38 cellular contexts compared by ENCODE assay signal in genomic region chr10:103444478-103444877, GRCh38. TPM values are rescaled to one million over a fixed set of nuclear protein-coding genes. Genes with fewer than 3 reads are reported as not detected.
DNase-seq lines count a peak whose midpoint lies in the region; ATAC-seq and TF ChIP-seq lines count a peak whose summit lies in the region.
"Had no signal": no experiment of that assay in that cellular context is flagged by ENCODE, and none has a peak within 500 bp of the region (broad histone marks: within the 10 kb centered on the region; RNA-seq: fewer than 3 reads in every experiment).

No MANE protein-coding gene starts in this region.

- peaks cover 25% of the 10 kb centered on the region for H3K79me2 ChIP-seq in osteoblast (ENCODE audit: insufficient read depth, low read length)

- TF ChIP-seq POLR2A in gastrocnemius medialis (IDR thresholded peaks at IDR 0.05), result no peak

- ATAC-seq in natural killer cell, result no peak
- no peak for ATAC-seq in natural killer cell treated with Interleukin-12 subunit alpha and Interleukin-12 subunit beta and Interleukin-15 and Interleukin-18, amount 100 ng/mL, for 72 hours
- ATAC-seq in gastrocnemius medialis, result no peak
- no peak for ATAC-seq in HG03457 (IDR thresholded peaks at IDR 0.05; ENCODE audit: unreplicated experiment)
- ATAC-seq: activated CD4-positive, CD25-positive, alpha-beta regulatory T cell treated with anti-CD3 and anti-CD28 coated beads, Interleukin-2, amount 50 U/mL, for 24 hours had no signal

- H3K36me3 ChIP-seq in gastrocnemius medialis (peaks cover 0 to 93% of the 10 kb centered on the region in 2 donors), osteoblast (ENCODE audit: insufficient read depth, low read length) (peaks cover 72% of the 10 kb centered on the region)

- no peak overlapping the region for H3K4me2 ChIP-seq in osteoblast (ENCODE audit: insufficient read depth, low read length)

- no peaks in the 10 kb centered on the region for H3K9me3 Mint-ChIP-seq in T-helper 1 cell treated with Interleukin-12 subunit alpha and Interleukin-12 subunit beta and Interleukin-4 antibody, amounts not matched to agents 30 μg/mL and 1 μg/mL, for 36 hours
- H3K9me3 Mint-ChIP-seq in natural killer cell, result no peaks in the 10 kb centered on the region
- H3K9me3 Mint-ChIP-seq in natural killer cell treated with Interleukin-12 subunit alpha and Interleukin-12 subunit beta and Interleukin-15 and Interleukin-18, amount 100 ng/mL, for 72 hours, result no peaks in the 10 kb centered on the region
- H3K9me3 Mint-ChIP-seq: activated CD4-positive, alpha-beta memory T cell treated with anti-CD3 and anti-CD28 coated beads for 36 hours; activated naive CD8-positive, alpha-beta T cell treated with anti-CD3 and anti-CD28 coated beads for 36 hours; nephron had no signal

- in situ Hi-C loops in gastrocnemius medialis (cut with MboI; ENCODE audit: low sequenced_read_pairs in 4 of 4), result no loop called here

- intact Hi-C loops in natural killer cell (cut with micrococcal nuclease) (no loop called here), gastrocnemius medialis (cut with DNase I; ENCODE audit: low total_unique reads) (no loop called here)

- H2AFZ ChIP-seq in osteoblast (ENCODE audit: low read length), result no peak overlapping the region

- no peaks in the 10 kb centered on the region for H3K9me3 ChIP-seq in gastrocnemius medialis
- H3K9me3 ChIP-seq in osteoblast (ENCODE audit: low read depth, low read length), result no peaks in the 10 kb centered on the region
- H3K9me3 ChIP-seq: stomach, transverse colon had no signal

- H3K27ac ChIP-seq in gastrocnemius medialis (peak overlapping the region in 3 of 4 donors; percentile 77 to 86 (median 81)), osteoblast (ENCODE audit: low read depth, low read length) (no peak overlapping the region)
- H3K27ac ChIP-seq: 22Rv1, C4-2B had no signal

- H3K4me3 Mint-ChIP-seq in T-helper 1 cell treated with Interleukin-12 subunit alpha and Interleukin-12 subunit beta and Interleukin-4 antibody, amounts not matched to agents 30 μg/mL and 1 μg/mL, for 36 hours, result no peak overlapping the region
- H3K4me3 Mint-ChIP-seq in natural killer cell, result no peak overlapping the region
- no peak overlapping the region for H3K4me3 Mint-ChIP-seq in natural killer cell treated with Interleukin-12 subunit alpha and Interleukin-12 subunit beta and Interleukin-15 and Interleukin-18, amount 100 ng/mL, for 72 hours
- H3K4me3 Mint-ChIP-seq: activated CD4-positive, alpha-beta memory T cell treated with anti-CD3 and anti-CD28 coated beads for 36 hours; activated naive CD8-positive, alpha-beta T cell treated with anti-CD3 and anti-CD28 coated beads for 36 hours; nephron had no signal

- H3K27me3 ChIP-seq in gastrocnemius medialis, result no peaks in the 10 kb centered on the region
- no peaks in the 10 kb centered on the region for H3K27me3 ChIP-seq in osteoblast (ENCODE audit: insufficient read depth, low read length)
- H3K27me3 ChIP-seq: stomach, transverse colon had no signal

- no peak overlapping the region for H3K4me3 ChIP-seq in gastrocnemius medialis
- H3K4me3 ChIP-seq in osteoblast (ENCODE audit: insufficient read depth, low read length), result no peak overlapping the region
- H3K4me3 ChIP-seq: stomach, transverse colon had no signal

- peaks cover 48% of the 10 kb centered on the region for H4K20me1 ChIP-seq in osteoblast (ENCODE audit: insufficient read depth, low read length)

- peaks cover 18% of the 10 kb centered on the region for H3K4me1 Mint-ChIP-seq in T-helper 1 cell treated with Interleukin-12 subunit alpha and Interleukin-12 subunit beta and Interleukin-4 antibody, amounts not matched to agents 30 μg/mL and 1 μg/mL, for 36 hours (ENCODE audit: low read depth)
- H3K4me1 Mint-ChIP-seq in natural killer cell, result peaks cover 24 to 49% of the 10 kb centered on the region in 2 donors
- H3K4me1 Mint-ChIP-seq in natural killer cell treated with Interleukin-12 subunit alpha and Interleukin-12 subunit beta and Interleukin-15 and Interleukin-18, amount 100 ng/mL, for 72 hours (ENCODE audit: low read depth in 2 of 2), result peaks cover 11 to 39% of the 10 kb centered on the region in 2 donors
- H3K4me1 Mint-ChIP-seq: nephron had no signal

- H3K27me3 Mint-ChIP-seq in T-helper 1 cell treated with Interleukin-12 subunit alpha and Interleukin-12 subunit beta and Interleukin-4 antibody, amounts not matched to agents 30 μg/mL and 1 μg/mL, for 36 hours (ENCODE audit: low read depth), result no peaks in the 10 kb centered on the region
- H3K27me3 Mint-ChIP-seq in natural killer cell (ENCODE audit: low read depth in 2 of 2), result no peaks in the 10 kb centered on the region
- H3K27me3 Mint-ChIP-seq in natural killer cell treated with Interleukin-12 subunit alpha and Interleukin-12 subunit beta and Interleukin-15 and Interleukin-18, amount 100 ng/mL, for 72 hours, result no peaks in the 10 kb centered on the region
- H3K27me3 Mint-ChIP-seq: activated CD4-positive, alpha-beta memory T cell treated with anti-CD3 and anti-CD28 coated beads for 36 hours; activated naive CD8-positive, alpha-beta T cell treated with anti-CD3 and anti-CD28 coated beads for 36 hours had no signal

- peaks cover 54% of the 10 kb centered on the region for H3K36me3 Mint-ChIP-seq in T-helper 1 cell treated with Interleukin-12 subunit alpha and Interleukin-12 subunit beta and Interleukin-4 antibody, amounts not matched to agents 30 μg/mL and 1 μg/mL, for 36 hours (ENCODE audit: low read depth)
- peaks cover 11% of the 10 kb centered on the region for H3K36me3 Mint-ChIP-seq in natural killer cell
- peaks cover 16% of the 10 kb centered on the region for H3K36me3 Mint-ChIP-seq in natural killer cell treated with Interleukin-12 subunit alpha and Interleukin-12 subunit beta and Interleukin-15 and Interleukin-18, amount 100 ng/mL, for 72 hours

- peak overlapping the region; percentile 36 for H3K27ac Mint-ChIP-seq in T-helper 1 cell treated with Interleukin-12 subunit alpha and Interleukin-12 subunit beta and Interleukin-4 antibody, amounts not matched to agents 30 μg/mL and 1 μg/mL, for 36 hours
- H3K27ac Mint-ChIP-seq in natural killer cell, result peak overlapping the region; percentile 35 to 91
- H3K27ac Mint-ChIP-seq in natural killer cell treated with Interleukin-12 subunit alpha and Interleukin-12 subunit beta and Interleukin-15 and Interleukin-18, amount 100 ng/mL, for 72 hours, result peak overlapping the region in 1 of 2 donors; percentile 68
- H3K27ac Mint-ChIP-seq: activated CD4-positive, alpha-beta memory T cell treated with anti-CD3 and anti-CD28 coated beads for 36 hours; activated naive CD8-positive, alpha-beta T cell treated with anti-CD3 and anti-CD28 coated beads for 36 hours; nephron had no signal

- no peak for DNase-seq in T-helper 1 cell
- no peak for DNase-seq in natural killer cell
- DNase-seq in natural killer cell treated with Interleukin-12 subunit alpha and Interleukin-12 subunit beta and Interleukin-15 and Interleukin-18, amount 100 ng/mL, for 72 hours (ENCODE audit: low spot score), result no peak
- DNase-seq in gastrocnemius medialis, result no peak
- DNase-seq in osteoblast (ENCODE audit: insufficient read length, low spot score, missing footprints), result no peak
- no peak for DNase-seq in NCI-H748 (lab: John Stamatoyannopoulos, UW; ENCODE audit: unreplicated experiment)
- DNase-seq: activated CD4-positive, alpha-beta memory T cell treated with anti-CD3 and anti-CD28 coated beads for 36 hours; activated effector memory CD4-positive, alpha-beta T cell treated with Interleukin-2 at 50 U/mL for 16 hours; activated naive CD8-positive, alpha-beta T cell treated with anti-CD3 and anti-CD28 coated beads for 36 hours; caudate nucleus; cortex of kidney; erythroblast; head of caudate nucleus; KBM-7; kidney; NCI-H1092; NCI-H1694 treated with DMSO at 0.1 percent for 48 hours; NCI-H446 treated with DMSO at 0.1 percent for 48 hours; RPMI8226; small intestine; stimulated activated CD4-positive, alpha-beta T cell treated with anti-CD3 and anti-CD28 coated beads, Interleukin-2, amount 100 ng/mL, for 24 hours; stomach; transverse colon had no signal

- TF ChIP-seq CTCF in natural killer cell (IDR thresholded peaks at IDR 0.05) (no peak), gastrocnemius medialis (IDR thresholded peaks at IDR 0.05 in 4 of 5, conservative IDR thresholded peaks at IDR 0.05 in 1 of 5) (no peak), osteoblast (IDR thresholded peaks at IDR 0.05; ENCODE audit: extremely low read depth, low read depth, low read length) (no peak)

- H3K4me1 ChIP-seq in gastrocnemius medialis (peaks cover 38 to 40% of the 10 kb centered on the region in 2 donors), osteoblast (ENCODE audit: insufficient read depth, low read length) (peaks cover 43% of the 10 kb centered on the region)

RNA-seq across cellular contexts. Expression of gene CALHM2, which starts 7.7 kb away (rescaled TPM):
- 10 to 100 TPM; 26.6 to 55.2 (median 37.2) TPM for total RNA-seq in natural killer cell
- 10 to 100 TPM; 11.2 to 12.7 TPM for total RNA-seq in natural killer cell treated with Interleukin-12 subunit alpha and Interleukin-12 subunit beta and Interleukin-15 and Interleukin-18, amount 100 ng/mL, for 72 hours
- 10 to 100 TPM in 3 of 4 donors, 1 to 10 TPM in 1; 8.9 to 19.8 (median 16.9) TPM for total RNA-seq in gastrocnemius medialis
- 54.6 and 56.3 TPM in 2 replicates for total RNA-seq in osteoblast

RNA-seq across cellular contexts. Expression of gene CALHM1, which starts 14.2 kb away (rescaled TPM):
- under 1 TPM in 2 of 3 donors, not detected in 1; 0.23 to 0.57 TPM for total RNA-seq in natural killer cell
- not detected for total RNA-seq in natural killer cell treated with Interleukin-12 subunit alpha and Interleukin-12 subunit beta and Interleukin-15 and Interleukin-18, amount 100 ng/mL, for 72 hours
- total RNA-seq in gastrocnemius medialis, result not detected
- not detected in 2 replicates for total RNA-seq in osteoblast
- total RNA-seq: activated CD4-positive, alpha-beta memory T cell treated with anti-CD3 and anti-CD28 coated beads for 36 hours; activated naive CD8-positive, alpha-beta T cell treated with anti-CD3 and anti-CD28 coated beads for 36 hours; fibroblast of villous mesenchyme; G401; H4; kidney; lower leg skin; M059J; mononuclear cell; osteocyte; renal cortical epithelial cell; stomach; transverse colon had no signal

RNA-seq across cellular contexts. Expression of gene CALHM3, which starts 34.6 kb away (rescaled TPM):
- not detected for total RNA-seq in natural killer cell
- total RNA-seq in natural killer cell treated with Interleukin-12 subunit alpha and Interleukin-12 subunit beta and Interleukin-15 and Interleukin-18, amount 100 ng/mL, for 72 hours, result not detected
- not detected for total RNA-seq in gastrocnemius medialis
- not detected in 2 replicates for total RNA-seq in osteoblast
- total RNA-seq: activated CD4-positive, alpha-beta memory T cell treated with anti-CD3 and anti-CD28 coated beads for 36 hours; activated naive CD8-positive, alpha-beta T cell treated with anti-CD3 and anti-CD28 coated beads for 36 hours; G401; H4; kidney; lower leg skin; mononuclear cell; osteocyte; stomach; T-helper 2 cell treated with Interferon-gamma antibody and Interleukin-4, amounts not matched to agents 100 ng/mL and 5 ng/mL, for 36 hours; transverse colon had no signal

RNA-seq across cellular contexts. Expression of gene PDCD11, which starts 48.1 kb away (rescaled TPM):
- total RNA-seq in natural killer cell (10 to 100 TPM; 25.5 to 30.9 (median 29.5) TPM), gastrocnemius medialis (10 to 100 TPM; 16.7 to 22.7 (median 19.5) TPM), osteoblast (18.8 and 19.2 TPM in 2 replicates)
- total RNA-seq in natural killer cell treated with Interleukin-12 subunit alpha and Interleukin-12 subunit beta and Interleukin-15 and Interleukin-18, amount 100 ng/mL, for 72 hours, result 100 to 1,000 TPM in 1 of 2 donors, 10 to 100 TPM in 1; 61.7 to 151 TPM

RNA-seq across cellular contexts. Expression of gene ATP5MK, which starts 48.2 kb away (rescaled TPM):
- total RNA-seq in natural killer cell, result 100 to 1,000 TPM; 121 to 157 (median 154) TPM
- total RNA-seq in natural killer cell treated with Interleukin-12 subunit alpha and Interleukin-12 subunit beta and Interleukin-15 and Interleukin-18, amount 100 ng/mL, for 72 hours, result 100 to 1,000 TPM; 161 to 302 TPM
- 100 to 1,000 TPM; 436 to 724 (median 552) TPM for total RNA-seq in gastrocnemius medialis
- total RNA-seq in osteoblast, result 145 and 163 TPM in 2 replicates
